Comparison of ENCODE assay signal across 26 cellular contexts in genomic region chr2:164859251-164859818, GRCh38. TPM values are rescaled to one million over a fixed set of nuclear protein-coding genes. Genes with fewer than 3 reads are reported as not detected.
"Had no signal": no experiment of that assay in that cellular context is flagged by ENCODE, and none has a peak within 500 bp of the region (broad histone marks: within the 10 kb centered on the region; RNA-seq: fewer than 3 reads in every experiment).

No MANE protein-coding gene starts in this region.

- DNase-seq: activated CD4-positive, alpha-beta T cell treated with anti-CD3 and anti-CD28 coated beads for 36 hours; activated CD4-positive, CD25-positive, alpha-beta regulatory T cell; activated CD8-positive, alpha-beta memory T cell treated with anti-CD3 and anti-CD28 coated beads, Interleukin-2, amount 10 ng/mL, durations not matched to agents 7 days and 5 days; activated CD8-positive, alpha-beta T cell treated with anti-CD3 and anti-CD28 coated beads, Interleukin-2, amount 10 ng/mL, durations not matched to agents 7 days and 5 days; activated naive CD8-positive, alpha-beta T cell treated with anti-CD3 and anti-CD28 coated beads, Interleukin-2, amount 50 U/mL, for 24 hours; activated T-cell treated with anti-CD3 and anti-CD28 coated beads, Interleukin-2, amount 50 U/mL, for 48 hours; amygdala; colonic mucosa; effector memory CD4-positive, alpha-beta T cell; foreskin melanocyte; left lung; lower lobe of right lung; nephron progenitor cell; ovary; psoas muscle; stimulated activated CD4-positive, alpha-beta T cell treated with anti-CD3 and anti-CD28 coated beads, Interleukin-1b, Interleukin-23, amount 100 ng/mL, for 48 hours; stimulated activated CD4-positive, alpha-beta T cell treated with anti-CD3 and anti-CD28 coated beads, Interleukin-4, amount 100 ng/mL, for 4 hours; stimulated activated CD8-positive, alpha-beta memory T cell treated with anti-CD3 and anti-CD28 coated beads, Interleukin-4, amount 100 ng/mL, for 48 hours; stimulated activated naive CD8-positive, alpha-beta T cell treated with anti-CD3 and anti-CD28 coated beads, Interleukin-15, amount 100 ng/mL, for 72 hours; substantia nigra; T-cell; thyroid gland had no signal

- H3K4me3 Mint-ChIP-seq: activated CD4-positive, alpha-beta T cell treated with anti-CD3 and anti-CD28 coated beads for 36 hours; activated CD8-positive, alpha-beta memory T cell treated with anti-CD3 and anti-CD28 coated beads, Interleukin-2, amount 10 ng/mL, durations not matched to agents 7 days and 5 days; activated CD8-positive, alpha-beta T cell treated with anti-CD3 and anti-CD28 coated beads, Interleukin-2, amount 10 ng/mL, durations not matched to agents 7 days and 5 days; activated naive CD4-positive, alpha-beta T cell treated with anti-CD3 and anti-CD28 coated beads, Interleukin-2, amount 50 U/mL, for 24 hours; activated naive CD8-positive, alpha-beta T cell treated with anti-CD3 and anti-CD28 coated beads, Interleukin-2, amount 50 U/mL, for 24 hours; nephron progenitor cell; stimulated activated memory B cell treated with anti-CD40 and anti-IgM and Interleukin-4, amounts not matched to agents 10 μg/mL and 1 μg/mL and 100 μg/mL, for 72 hours; stimulated activated naive CD8-positive, alpha-beta T cell treated with anti-CD3 and anti-CD28 coated beads, Interleukin-15, amount 100 ng/mL, for 72 hours; T-cell had no signal

- H3K27ac ChIP-seq: colonic mucosa, left lung, lower lobe of right lung, ovary, psoas muscle, thyroid gland had no signal

- H3K36me3 Mint-ChIP-seq: activated CD8-positive, alpha-beta memory T cell treated with anti-CD3 and anti-CD28 coated beads, Interleukin-2, amount 10 ng/mL, durations not matched to agents 7 days and 5 days; activated naive CD4-positive, alpha-beta T cell treated with anti-CD3 and anti-CD28 coated beads, Interleukin-2, amount 50 U/mL, for 24 hours; stimulated activated memory B cell treated with anti-CD40 and anti-IgM and Interleukin-4, amounts not matched to agents 10 μg/mL and 1 μg/mL and 100 μg/mL, for 72 hours; T-cell had no signal

- H3K27me3 ChIP-seq: colonic mucosa, left lung, ovary, thyroid gland had no signal

- H3K9me3 Mint-ChIP-seq: activated naive CD4-positive, alpha-beta T cell treated with anti-CD3 and anti-CD28 coated beads, Interleukin-2, amount 50 U/mL, for 24 hours; activated naive CD8-positive, alpha-beta T cell treated with anti-CD3 and anti-CD28 coated beads, Interleukin-2, amount 50 U/mL, for 24 hours; activated T-helper 2 cell treated with anti-CD3 and anti-CD28 coated beads, Interferon-gamma antibody, Interleukin-2, Interleukin-4, amounts not matched to agents 10 μg/mL and 5 μg/mL and 100 μg/mL, durations not matched to agents 14 hours and 24 hours and 36 hours; nephron progenitor cell; stimulated activated memory B cell treated with anti-CD40 and anti-IgM and Interleukin-4, amounts not matched to agents 10 μg/mL and 1 μg/mL and 100 μg/mL, for 72 hours; stimulated activated naive CD8-positive, alpha-beta T cell treated with anti-CD3 and anti-CD28 coated beads, Interleukin-15, amount 100 ng/mL, for 72 hours had no signal

- H3K4me1 ChIP-seq: colonic mucosa, left lung, lower lobe of right lung, psoas muscle, thyroid gland had no signal

- ATAC-seq: activated CD4-positive, alpha-beta T cell treated with anti-CD3 and anti-CD28 coated beads for 36 hours; activated CD8-positive, alpha-beta memory T cell treated with anti-CD3 and anti-CD28 coated beads, Interleukin-2, amount 10 ng/mL, durations not matched to agents 7 days and 5 days; activated CD8-positive, alpha-beta T cell treated with anti-CD3 and anti-CD28 coated beads, Interleukin-2, amount 10 ng/mL, durations not matched to agents 7 days and 5 days; activated naive CD8-positive, alpha-beta T cell treated with anti-CD3 and anti-CD28 coated beads, Interleukin-2, amount 50 U/mL, for 24 hours; left lung; psoas muscle; stimulated activated memory B cell treated with anti-CD40 and anti-IgM and Interleukin-4, amounts not matched to agents 10 μg/mL and 1 μg/mL and 100 μg/mL, for 72 hours; stimulated activated naive CD8-positive, alpha-beta T cell treated with anti-CD3 and anti-CD28 coated beads, Interleukin-15, amount 100 ng/mL, for 72 hours; T-cell had no signal

- H3K4me1 Mint-ChIP-seq: activated CD4-positive, alpha-beta T cell treated with anti-CD3 and anti-CD28 coated beads for 36 hours; activated CD8-positive, alpha-beta memory T cell treated with anti-CD3 and anti-CD28 coated beads, Interleukin-2, amount 10 ng/mL, durations not matched to agents 7 days and 5 days; activated naive CD4-positive, alpha-beta T cell treated with anti-CD3 and anti-CD28 coated beads, Interleukin-2, amount 50 U/mL, for 24 hours; activated naive CD8-positive, alpha-beta T cell treated with anti-CD3 and anti-CD28 coated beads, Interleukin-2, amount 50 U/mL, for 24 hours; nephron progenitor cell; stimulated activated memory B cell treated with anti-CD40 and anti-IgM and Interleukin-4, amounts not matched to agents 10 μg/mL and 1 μg/mL and 100 μg/mL, for 72 hours; stimulated activated naive CD8-positive, alpha-beta T cell treated with anti-CD3 and anti-CD28 coated beads, Interleukin-15, amount 100 ng/mL, for 72 hours; T-cell had no signal

- H3K4me3 ChIP-seq: colonic mucosa, left lung, lower lobe of right lung, ovary, psoas muscle, smooth muscle cell, thyroid gland had no signal

- H3K9me3 ChIP-seq: colonic mucosa, left lung, lower lobe of right lung, ovary, psoas muscle, thyroid gland had no signal

- H3K36me3 ChIP-seq: colonic mucosa, left lung, lower lobe of right lung, ovary, thyroid gland had no signal

- H3K27ac Mint-ChIP-seq: activated CD4-positive, alpha-beta T cell treated with anti-CD3 and anti-CD28 coated beads for 36 hours; activated CD8-positive, alpha-beta memory T cell treated with anti-CD3 and anti-CD28 coated beads, Interleukin-2, amount 10 ng/mL, durations not matched to agents 7 days and 5 days; activated CD8-positive, alpha-beta T cell treated with anti-CD3 and anti-CD28 coated beads, Interleukin-2, amount 10 ng/mL, durations not matched to agents 7 days and 5 days; activated naive CD4-positive, alpha-beta T cell treated with anti-CD3 and anti-CD28 coated beads, Interleukin-2, amount 50 U/mL, for 24 hours; activated naive CD8-positive, alpha-beta T cell treated with anti-CD3 and anti-CD28 coated beads, Interleukin-2, amount 50 U/mL, for 24 hours; activated T-helper 2 cell treated with anti-CD3 and anti-CD28 coated beads, Interferon-gamma antibody, Interleukin-2, Interleukin-4, amounts not matched to agents 10 μg/mL and 5 μg/mL and 100 μg/mL, durations not matched to agents 14 hours and 24 hours and 36 hours; nephron progenitor cell; stimulated activated memory B cell treated with anti-CD40 and anti-IgM and Interleukin-4, amounts not matched to agents 10 μg/mL and 1 μg/mL and 100 μg/mL, for 72 hours; stimulated activated naive CD8-positive, alpha-beta T cell treated with anti-CD3 and anti-CD28 coated beads, Interleukin-15, amount 100 ng/mL, for 72 hours; T-cell had no signal

- H3K27me3 Mint-ChIP-seq: activated CD4-positive, alpha-beta T cell treated with anti-CD3 and anti-CD28 coated beads for 36 hours; activated CD8-positive, alpha-beta memory T cell treated with anti-CD3 and anti-CD28 coated beads, Interleukin-2, amount 10 ng/mL, durations not matched to agents 7 days and 5 days; activated naive CD4-positive, alpha-beta T cell treated with anti-CD3 and anti-CD28 coated beads, Interleukin-2, amount 50 U/mL, for 24 hours; activated naive CD8-positive, alpha-beta T cell treated with anti-CD3 and anti-CD28 coated beads, Interleukin-2, amount 50 U/mL, for 24 hours; stimulated activated memory B cell treated with anti-CD40 and anti-IgM and Interleukin-4, amounts not matched to agents 10 μg/mL and 1 μg/mL and 100 μg/mL, for 72 hours; stimulated activated naive CD8-positive, alpha-beta T cell treated with anti-CD3 and anti-CD28 coated beads, Interleukin-15, amount 100 ng/mL, for 72 hours had no signal

RNA-seq across cellular contexts. Expression of gene COBLL1, which starts 17.7 kb away (rescaled TPM):
- total RNA-seq: activated CD4-positive, alpha-beta T cell treated with anti-CD3 and anti-CD28 coated beads for 36 hours; activated CD8-positive, alpha-beta memory T cell treated with anti-CD3 and anti-CD28 coated beads, Interleukin-2, amount 10 ng/mL, durations not matched to agents 7 days and 5 days; activated CD8-positive, alpha-beta T cell treated with anti-CD3 and anti-CD28 coated beads, Interleukin-2, amount 10 ng/mL, durations not matched to agents 7 days and 5 days had no signal
